8 cellular contexts compared by ENCODE assay signal in genomic region chr1:160954158-160955104, GRCh38. TPM values are rescaled to one million over a fixed set of nuclear protein-coding genes. Genes with fewer than 3 reads are reported as not detected.
DNase-seq lines count a peak whose midpoint lies in the region; ATAC-seq lines count a peak whose summit lies in the region.

Gene ITLN2 (minus strand): TSS chr1:160954809. CDS start chr1:160954741, 68 bp downstream.

- DNase-seq in NCI-H146 (lab: John Stamatoyannopoulos, UW) (peak; percentile 18), NCI-H146 treated with DMSO at 0.1 percent for 48 hours (lab: John Stamatoyannopoulos, UW; ENCODE audit: unreplicated experiment) (no peak), SKM-1 treated with dmso at 0.1 percent for 144 hours (lab: John Stamatoyannopoulos, UW; ENCODE audit: unreplicated experiment) (peak; percentile 81), amniotic epithelial cell (ENCODE audit: low read depth) (peak; percentile 59), left colon (peak in 1 of 2 donors; percentile 32), NCI-H1930 (lab: John Stamatoyannopoulos, UW) (no peak)
- peak; percentile 26 for DNase-seq in stimulated activated naive CD4-positive, alpha-beta T cell treated with Interleukin-2 at 50 U/mL for 16 hours (lab: John Stamatoyannopoulos, UW)

- intact Hi-C loops in left colon (cut with DNase I, micrococcal nuclease), result loop anchor here in 1 of 2 donors (5.0 to 10.0 kb wide), 2 partner anchors 122 to 230 kb away; no protein-coding TSS in a partner anchor

- ATAC-seq in HG03442 (IDR thresholded peaks at IDR 0.05; ENCODE audit: unreplicated experiment), result peak; percentile 60
- ATAC-seq in left colon, result peak; percentile 87

RNA-seq across cellular contexts. Expression of gene ITLN2, which starts in this region (rescaled TPM):
- not detected for total RNA-seq in left colon

Comparison
In these comparisons a context has a peak if more than half of its experiments do, and no peak if none do; other contexts are left out.
1. DNase-seq: peak in NCI-H146 (single experiment), SKM-1 treated with dmso at 0.1 percent for 144 hours (single experiment), amniotic epithelial cell (single experiment) and stimulated activated naive CD4-positive, alpha-beta T cell treated with Interleukin-2 at 50 U/mL for 16 hours (single experiment); none in NCI-H146 treated with DMSO at 0.1 percent for 48 hours (single experiment) and NCI-H1930 (0 of 2).
2. Peak in ATAC-seq in left colon; RNA of the gene not detected or under 1 TPM.